In the genomic region with DNA sequence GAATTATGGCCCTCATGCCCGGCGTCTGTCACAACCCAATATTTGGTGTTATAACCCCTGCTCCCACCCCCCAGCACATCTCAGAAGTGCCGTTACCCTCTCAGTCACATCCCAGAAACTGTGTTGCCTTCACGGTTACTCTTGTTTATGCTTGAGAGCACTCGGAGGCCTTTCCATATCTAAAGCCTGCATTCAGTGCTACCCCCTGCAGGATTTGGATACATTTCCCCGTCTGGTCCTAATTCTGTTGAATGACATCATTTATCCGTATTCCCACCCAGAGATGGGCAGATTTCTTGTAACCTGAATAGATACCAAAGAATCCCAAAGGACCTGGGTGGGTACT, we compare ENCODE assay signal across 8 cellular contexts. TPM values are rescaled to one million over a fixed set of nuclear protein-coding genes. Genes with fewer than 3 reads are reported as not detected.
DNase-seq lines count a peak whose midpoint lies in the region; ATAC-seq and TF ChIP-seq lines count a peak whose summit lies in the region.

No MANE protein-coding gene starts in this region.

- intact Hi-C loops in A673 (cut with micrococcal nuclease; ENCODE audit: unreplicated experiment) (loop anchor here (1.0 kb wide), 1 partner anchor 19 kb away; a partner anchor contains a TSS), esophagus squamous epithelium (cut with DNase I) (no loop called here)

- TF ChIP-seq CTCF in A673 (conservative IDR thresholded peaks at IDR 0.05; ENCODE audit: low read depth, low read length) (peak; percentile 37; the same call in 1 of the 2 replicates), SK-N-SH (IDR thresholded peaks at IDR 0.05) (peak; percentile 27; the same call in 1 of the 2 replicates), esophagus squamous epithelium (IDR thresholded peaks at IDR 0.05) (peak in 1 of 6 experiments; percentile 30), neutrophil (IDR thresholded peaks at IDR 0.05) (no peak)

- TF ChIP-seq RAD21 in SK-N-SH (IDR thresholded peaks at IDR 0.05; ENCODE audit: low read length), result peak; percentile 9; the same call in 1 of the 2 replicates

- TF ChIP-seq POLR2A in esophagus squamous epithelium (IDR thresholded peaks at IDR 0.05), result no peak

- H4K20me1 ChIP-seq in SK-N-SH (ENCODE audit: insufficient read depth), result no peaks in the 10 kb centered on the region

- H3K36me3 ChIP-seq in A673 (ENCODE audit: insufficient read depth, low read length, poor library complexity, severe bottlenecking), result no peaks in the 10 kb centered on the region
- no peaks in the 10 kb centered on the region for H3K36me3 ChIP-seq in SK-N-SH (replicated peaks in 1 of 2; ENCODE audit: control insufficient read depth in 1 of 2, insufficient read depth in 2 of 2, low read length in 1 of 2)
- H3K36me3 ChIP-seq in esophagus squamous epithelium, result no peaks in the 10 kb centered on the region
- no peaks in the 10 kb centered on the region for H3K36me3 ChIP-seq in neutrophil

- H3K27ac ChIP-seq in A673 (ENCODE audit: low read depth, low read length, poor library complexity, severe bottlenecking) (peak overlapping the region; percentile 97), SK-N-SH (ENCODE audit: low read depth in 2 of 2, low read length in 1 of 2) (peak overlapping the region; percentile 96 to 98), esophagus squamous epithelium (peak overlapping the region; percentile 87 to 99 (median 96)), neutrophil (peak overlapping the region; percentile 96)

- peak overlapping the region; percentile 86 for H3K9ac ChIP-seq in SK-N-SH

- H2AFZ ChIP-seq in SK-N-SH (ENCODE audit: low read depth), result peak overlapping the region; percentile 20; the same call in 1 of the 2 replicates

- 8% methylated on average over 7 of the region's 7 CpGs for WGBS in SK-N-SH (ENCODE audit: low lambda C conversion rate)
- 5 to 7% methylated on average over 7 of the region's 7 CpGs for WGBS in esophagus squamous epithelium, 2 donors

- ATAC-seq in GM21447 (IDR thresholded peaks at IDR 0.05; ENCODE audit: unreplicated experiment), result peak; percentile 2

- BruUV-seq in A673 (replicated peaks; lab: Mats Ljungman, UMichigan), result TSS peak; percentile 94

- H3K4me2 ChIP-seq in SK-N-SH, result peak overlapping the region; percentile 67

- no peak for TF ChIP-seq EP300 in SK-N-SH (IDR thresholded peaks at IDR 0.05; ENCODE audit: borderline replicate concordance in 1 of 2, low read depth in 1 of 2, low read length in 1 of 2)

- H3K4me1 ChIP-seq in A673 (ENCODE audit: insufficient read depth, low read length, poor library complexity, severe bottlenecking), result peaks cover 25% of the 10 kb centered on the region
- peaks cover 17 to 20% of the 10 kb centered on the region in 2 experiments; a peak in 3 of 4 replicates for H3K4me1 ChIP-seq in SK-N-SH (ENCODE audit: control insufficient read depth in 1 of 2, insufficient read depth in 2 of 2, low read depth in 1 of 2, low read length in 1 of 2)
- peaks cover 39 to 81% (median 44%) of the 10 kb centered on the region in 3 donors for H3K4me1 ChIP-seq in esophagus squamous epithelium
- peaks cover 40 to 52% of the 10 kb centered on the region in 2 experiments for H3K4me1 ChIP-seq in neutrophil (ENCODE audit: control insufficient read depth in 1 of 2, insufficient read depth in 1 of 2, low read depth in 1 of 2, low read length in 1 of 2)

- no peaks in the 10 kb centered on the region for H3K79me2 ChIP-seq in SK-N-SH (ENCODE audit: insufficient read depth)

- CTCF ChIA-PET in A673 (lab: Charles Lee), result no interaction called here
- CTCF ChIA-PET in SK-N-SH (lab: Yijun Ruan, JAX), result interaction anchor here (0.9 to 2.2 kb wide), 6 partner anchors 13 to 354 kb away, joined by 3 to 10 read pairs (median 3); no protein-coding TSS in a partner anchor

- H3K9me3 ChIP-seq in A673 (ENCODE audit: low read depth, low read length, poor library complexity, severe bottlenecking) (no peaks in the 10 kb centered on the region), SK-N-SH (no peaks in the 10 kb centered on the region), esophagus squamous epithelium (no peaks in the 10 kb centered on the region), neutrophil (no peaks in the 10 kb centered on the region)

- no peaks in the 10 kb centered on the region for H3K9me2 ChIP-seq in SK-N-SH

- H3F3A ChIP-seq in SK-N-SH (replicated peaks; ENCODE audit: insufficient read depth), result peaks cover 6% of the 10 kb centered on the region

- DNase-seq in A673 (ENCODE audit: low spot score) (peak; percentile 77), SK-N-SH (peak; percentile 50), esophagus squamous epithelium (lab: John Stamatoyannopoulos, UW) (no peak), NCI-H2029 treated with DMSO at 0.1 percent for 48 hours (lab: John Stamatoyannopoulos, UW) (no peak), globus pallidus (ENCODE audit: low spot score) (no peak)
- no peak for DNase-seq in stimulated activated CD8-positive, alpha-beta memory T cell treated with anti-CD3 and anti-CD28 coated beads, Interleukin-4, amount 100 ng/mL, for 48 hours

- POLR2A ChIA-PET in A673 (lab: Charles Lee; ENCODE audit: low non-redundant PET), result interaction anchor here (0.6 to 1.3 kb wide), 2 partner anchors 22 to 23 kb away, joined by 3 to 4 read pairs; no protein-coding TSS in a partner anchor
- POLR2A ChIA-PET in SK-N-SH (lab: Yijun Ruan, JAX), result interaction anchor here (1.3 to 1.5 kb wide), 2 partner anchors 17 to 35 kb away, joined by 6 to 16 read pairs; no protein-coding TSS in a partner anchor

- H3K27me3 ChIP-seq in A673 (replicated peaks; ENCODE audit: insufficient read depth, low read depth, low read length, poor library complexity) (no peaks in the 10 kb centered on the region), SK-N-SH (ENCODE audit: insufficient read depth) (no peaks in the 10 kb centered on the region), esophagus squamous epithelium (no peaks in the 10 kb centered on the region), neutrophil (no peaks in the 10 kb centered on the region)

- peak overlapping the region; percentile 48 for H3K4me3 ChIP-seq in A673 (ENCODE audit: low read depth, low read length, poor library complexity, severe bottlenecking)
- H3K4me3 ChIP-seq in SK-N-SH (ENCODE audit: low read depth in 2 of 2, low read length in 1 of 2), result peak overlapping the region; percentile 42 to 52; a peak in 3 of 4 replicates
- peak overlapping the region; percentile 19 to 68 (median 43) for H3K4me3 ChIP-seq in esophagus squamous epithelium
- H3K4me3 ChIP-seq in neutrophil (ENCODE audit: low read depth in 1 of 2, low read length in 1 of 2), result peak overlapping the region; percentile 60 to 83

TF ChIP-seq in SK-N-SH, 30 proteins besides CTCF, POLR2A, EP300 and RAD21 (continues in another document):
- no peak for TF ChIP-seq FOXJ3 (CRISPR knock-in tag; IDR thresholded peaks at IDR 0.05)
- TF ChIP-seq, protein P1, sequence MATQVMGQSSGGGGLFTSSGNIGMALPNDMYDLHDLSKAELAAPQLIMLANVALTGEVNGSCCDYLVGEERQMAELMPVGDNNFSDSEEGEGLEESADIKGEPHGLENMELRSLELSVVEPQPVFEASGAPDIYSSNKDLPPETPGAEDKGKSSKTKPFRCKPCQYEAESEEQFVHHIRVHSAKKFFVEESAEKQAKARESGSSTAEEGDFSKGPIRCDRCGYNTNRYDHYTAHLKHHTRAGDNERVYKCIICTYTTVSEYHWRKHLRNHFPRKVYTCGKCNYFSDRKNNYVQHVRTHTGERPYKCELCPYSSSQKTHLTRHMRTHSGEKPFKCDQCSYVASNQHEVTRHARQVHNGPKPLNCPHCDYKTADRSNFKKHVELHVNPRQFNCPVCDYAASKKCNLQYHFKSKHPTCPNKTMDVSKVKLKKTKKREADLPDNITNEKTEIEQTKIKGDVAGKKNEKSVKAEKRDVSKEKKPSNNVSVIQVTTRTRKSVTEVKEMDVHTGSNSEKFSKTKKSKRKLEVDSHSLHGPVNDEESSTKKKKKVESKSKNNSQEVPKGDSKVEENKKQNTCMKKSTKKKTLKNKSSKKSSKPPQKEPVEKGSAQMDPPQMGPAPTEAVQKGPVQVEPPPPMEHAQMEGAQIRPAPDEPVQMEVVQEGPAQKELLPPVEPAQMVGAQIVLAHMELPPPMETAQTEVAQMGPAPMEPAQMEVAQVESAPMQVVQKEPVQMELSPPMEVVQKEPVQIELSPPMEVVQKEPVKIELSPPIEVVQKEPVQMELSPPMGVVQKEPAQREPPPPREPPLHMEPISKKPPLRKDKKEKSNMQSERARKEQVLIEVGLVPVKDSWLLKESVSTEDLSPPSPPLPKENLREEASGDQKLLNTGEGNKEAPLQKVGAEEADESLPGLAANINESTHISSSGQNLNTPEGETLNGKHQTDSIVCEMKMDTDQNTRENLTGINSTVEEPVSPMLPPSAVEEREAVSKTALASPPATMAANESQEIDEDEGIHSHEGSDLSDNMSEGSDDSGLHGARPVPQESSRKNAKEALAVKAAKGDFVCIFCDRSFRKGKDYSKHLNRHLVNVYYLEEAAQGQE (IDR thresholded peaks at IDR 0.05; ENCODE audit: low read depth, low read length), result no peak
- no peak for TF ChIP-seq EZH2phosphoT487 (IDR thresholded peaks at IDR 0.05; ENCODE audit: borderline replicate concordance, low read depth)
- no peak for TF ChIP-seq TCF12 (IDR thresholded peaks at IDR 0.05)
- TF ChIP-seq ELF1 (IDR thresholded peaks at IDR 0.05), result no peak
- TF ChIP-seq MXI1 (IDR thresholded peaks at IDR 0.05; ENCODE audit: low read depth, low read length), result no peak
- no peak for TF ChIP-seq SIN3A (IDR thresholded peaks at IDR 0.05; ENCODE audit: borderline replicate concordance, low read depth, low read length)
- TF ChIP-seq TAF1 (IDR thresholded peaks at IDR 0.05; ENCODE audit: borderline replicate concordance, low read depth, low read length), result no peak
- TF ChIP-seq, protein P2, sequence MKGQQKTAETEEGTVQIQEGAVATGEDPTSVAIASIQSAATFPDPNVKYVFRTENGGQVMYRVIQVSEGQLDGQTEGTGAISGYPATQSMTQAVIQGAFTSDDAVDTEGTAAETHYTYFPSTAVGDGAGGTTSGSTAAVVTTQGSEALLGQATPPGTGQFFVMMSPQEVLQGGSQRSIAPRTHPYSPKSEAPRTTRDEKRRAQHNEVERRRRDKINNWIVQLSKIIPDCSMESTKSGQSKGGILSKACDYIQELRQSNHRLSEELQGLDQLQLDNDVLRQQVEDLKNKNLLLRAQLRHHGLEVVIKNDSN (IDR thresholded peaks at IDR 0.05; ENCODE audit: borderline replicate concordance, low read depth), result no peak
- TF ChIP-seq GATA2 (CRISPR knock-in tag; IDR thresholded peaks at IDR 0.05), result no peak
- TF ChIP-seq SMC3 (IDR thresholded peaks at IDR 0.05; ENCODE audit: low read depth, low read length), result no peak
- no peak for TF ChIP-seq RXRA (IDR thresholded peaks at IDR 0.05; ENCODE audit: borderline replicate concordance, low read depth)
- TF ChIP-seq JUND (IDR thresholded peaks at IDR 0.05), result no peak
- TF ChIP-seq FOSL2 (IDR thresholded peaks at IDR 0.05; ENCODE audit: borderline replicate concordance, low read depth), result no peak

RNA-seq across cellular contexts. Expression of a gene that starts 19.1 kb away (rescaled TPM):
- total RNA-seq in A673 (2021), result 10.2 and 13.7 TPM in 2 replicates
- polyA plus RNA-seq in SK-N-SH (2012; rRNA removed), result 285 and 309 TPM in 2 replicates
- polyA plus RNA-seq in SK-N-SH (2012; cell fraction: cytosol; rRNA removed), result 143 and 157 TPM in 2 replicates
- polyA plus RNA-seq in SK-N-SH (2012; cell fraction: nucleus; rRNA removed), result 1,026 and 1,160 TPM in 2 replicates
- total RNA-seq in esophagus squamous epithelium, result 100 to 1,000 TPM in 1 of 4 donors, 10 to 100 TPM in 3; 62.2 to 181 (median 88.6) TPM

Comparison
In these comparisons a context has a peak if more than half of its experiments do, and no peak if none do; other contexts are left out.
1. DNase-seq: peak in A673 (single experiment) and SK-N-SH (single experiment); none in esophagus squamous epithelium (single experiment), NCI-H2029 treated with DMSO at 0.1 percent for 48 hours (single experiment), globus pallidus (single experiment) and stimulated activated CD8-positive, alpha-beta memory T cell treated with anti-CD3 and anti-CD28 coated beads, Interleukin-4, amount 100 ng/mL, for 48 hours (single experiment).
2. Peak in every context shown above with its lines, with median percentiles within 50 percentile points of each other: H3K27ac ChIP-seq and H3K4me3 ChIP-seq.